Comparison of ENCODE assay signal across 21 cellular contexts in the genomic region with DNA sequence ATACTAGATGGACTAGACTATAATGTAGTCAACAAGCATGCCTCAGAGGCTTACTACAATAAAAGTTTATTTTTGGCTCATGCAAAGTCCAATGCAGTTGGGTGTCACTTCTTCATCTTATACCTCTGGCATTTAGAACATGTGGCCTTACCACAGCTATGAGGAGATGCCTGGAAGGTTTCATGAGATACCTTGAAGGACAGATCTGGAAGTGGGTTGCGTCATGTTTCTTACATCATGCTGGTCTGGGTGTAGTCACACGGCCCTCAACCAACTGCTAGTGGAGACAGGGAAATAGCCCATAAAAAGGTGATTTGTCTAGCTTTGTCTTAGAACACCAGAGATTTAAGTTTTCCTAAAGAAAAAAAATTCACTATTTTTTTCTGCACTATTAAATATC.
DNase-seq lines count a peak whose midpoint lies in the region; ATAC-seq, FAIRE-seq and TF ChIP-seq lines count a peak whose summit lies in the region.
"Had no signal": no experiment of that assay in that cellular context is flagged by ENCODE, and none has a peak within 500 bp of the region (broad histone marks: within the 10 kb centered on the region; RNA-seq: fewer than 3 reads in every experiment).

No MANE protein-coding gene starts in this region.

- FAIRE-seq in bronchial epithelial cell (lab: Jason Lieb, UNC): no peak

- TF ChIP-seq CTCF in BJ (IDR thresholded peaks at IDR 0.05; ENCODE audit: insufficient read depth, low read depth, low read length): no peak
- no peak for TF ChIP-seq CTCF in bronchial epithelial cell (IDR thresholded peaks at IDR 0.05; ENCODE audit: insufficient read depth, low read length, severe bottlenecking)

- CTCF ChIA-PET in BJ (lab: Yijun Ruan, JAX): interaction anchor here (0.7 kb wide), 1 partner anchor 37 kb away, joined by 3 read pairs; no protein-coding TSS in a partner anchor

- no peak overlapping the region for H3K4me3 ChIP-seq in BJ (ENCODE audit: low read depth, low read length)
- H3K4me3 ChIP-seq in bronchial epithelial cell (ENCODE audit: low read depth, low read length): no peak overlapping the region
- H3K4me3 ChIP-seq: HAP-1, prostate gland, stomach, uterus had no signal

- ATAC-seq in left colon (peak; percentile 15), Right ventricle myocardium inferior (no peak), GM19324 (IDR thresholded peaks at IDR 0.05; ENCODE audit: low FRiP score, unreplicated experiment) (no peak)
- ATAC-seq: foreskin keratinocyte had no signal

- DNase-seq in BJ (ENCODE audit: low read depth): peak; percentile 77
- DNase-seq in LHCN-M2 (ENCODE audit: low read depth): peak; percentile 36
- peak; percentile 45 for DNase-seq in bronchial epithelial cell (ENCODE audit: low read depth)
- no peak for DNase-seq in left colon
- DNase-seq in Right ventricle myocardium inferior (ENCODE audit: missing footprints): no peak
- DNase-seq in RKO (ENCODE audit: low spot score): no peak
- DNase-seq in CD1c-positive myeloid dendritic cell (ENCODE audit: extremely low spot score): no peak
- DNase-seq: activated CD4-positive, alpha-beta T cell treated with anti-CD3 and anti-CD28 coated beads for 48 hours; activated naive CD4-positive, alpha-beta T cell treated with anti-CD3 and anti-CD28 coated beads, Interleukin-2, amount 10 ng/mL, durations not matched to agents 7 days and 5 days; BE2C; DMS153; Kasumi-1; NCI-H187 treated with DMSO at 0.1 percent for 48 hours; nephron progenitor cell; stimulated activated CD4-positive, alpha-beta T cell treated with anti-CD3 and anti-CD28 coated beads, Interleukin-15, amount 100 ng/mL, for 24 hours; stomach; uterus had no signal

- H3K36me3 ChIP-seq in BJ (ENCODE audit: control insufficient read depth, insufficient read depth, low read length) (no peaks in the 10 kb centered on the region), bronchial epithelial cell (ENCODE audit: control insufficient read depth, insufficient read depth, low read length) (no peaks in the 10 kb centered on the region)
- H3K36me3 ChIP-seq: BE2C, HAP-1, prostate gland, stomach, uterus had no signal

- POLR2A ChIA-PET in BJ (lab: Charles Lee): interaction anchor here (0.5 kb wide), 1 partner anchor 92 kb away, joined by 3 read pairs; no protein-coding TSS in a partner anchor

- intact Hi-C loops in left colon (cut with DNase I, micrococcal nuclease) (no loop called here), Right ventricle myocardium inferior (cut with DNase I) (no loop called here)

- no peaks in the 10 kb centered on the region for H3K27me3 ChIP-seq in BJ (ENCODE audit: control insufficient read depth, insufficient read depth, low read length)
- no peaks in the 10 kb centered on the region for H3K27me3 ChIP-seq in bronchial epithelial cell (ENCODE audit: control insufficient read depth, insufficient read depth, low read length)
- H3K27me3 ChIP-seq: BE2C, stomach, uterus had no signal

Comparison
In these comparisons a context has a peak if more than half of its experiments do, and no peak if none do; other contexts are left out.
1. DNase-seq: peak in BJ (single experiment), LHCN-M2 (single experiment) and bronchial epithelial cell (single experiment); none in left colon (0 of 2), Right ventricle myocardium inferior (single experiment), RKO (single experiment) and CD1c-positive myeloid dendritic cell (single experiment).